In the genomic region with DNA sequence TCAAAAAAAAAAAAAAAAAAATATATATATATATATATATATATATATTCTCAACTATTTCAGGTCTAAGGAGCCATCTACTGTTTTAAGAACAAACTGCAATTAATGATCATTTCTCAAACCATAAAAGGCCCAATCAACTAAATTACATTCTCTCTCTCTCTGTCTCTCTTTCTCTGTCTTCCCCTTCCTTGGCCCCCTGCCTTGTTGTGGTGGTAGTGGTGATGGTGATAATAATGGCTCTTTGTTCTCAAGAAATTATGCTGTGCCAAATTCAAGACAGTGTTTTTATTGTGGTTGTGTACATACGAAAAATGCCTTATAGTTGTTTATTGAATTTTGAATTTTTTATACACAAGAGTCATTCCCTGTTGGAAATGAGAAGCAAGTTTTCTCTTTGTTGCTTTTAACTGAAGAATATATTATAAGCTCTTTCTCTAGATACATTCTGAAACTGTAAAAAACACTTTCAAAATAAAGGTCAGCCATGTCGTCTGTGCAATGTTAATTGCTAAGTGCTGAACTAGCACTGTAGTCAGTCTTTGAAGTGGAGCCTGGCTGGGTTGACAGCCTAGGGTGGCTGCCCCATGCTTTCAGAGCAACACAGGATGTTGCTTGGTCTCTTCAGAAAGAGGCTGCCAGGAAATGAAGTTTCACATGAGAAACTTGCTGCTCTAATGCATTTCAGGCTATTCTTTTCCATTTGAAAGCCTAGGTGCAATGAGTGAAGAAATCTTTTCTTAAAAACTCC, we compare ENCODE assay signal across 8 cellular contexts.
DNase-seq lines count a peak whose midpoint lies in the region; ATAC-seq and TF ChIP-seq lines count a peak whose summit lies in the region.

No MANE protein-coding gene starts in this region.

- H3K4me1 ChIP-seq in left ventricle myocardium inferior: no peaks in the 10 kb centered on the region
- no peaks in the 10 kb centered on the region for H3K4me1 ChIP-seq in SJCRH30

- H3K4me3 ChIP-seq in left ventricle myocardium inferior (no peak overlapping the region), SJCRH30 (no peak overlapping the region)

- H3K9me3 Mint-ChIP-seq in activated T-cell treated with anti-CD3 and anti-CD28 coated beads, Interleukin-2, amount 50 U/mL, for 24 hours: peaks cover 7% of the 10 kb centered on the region
- H3K9me3 Mint-ChIP-seq in natural killer cell: peaks cover 4 to 6% of the 10 kb centered on the region in 2 donors

- peak; percentile 87 for DNase-seq in Ammon's horn (ENCODE audit: low spot score)
- peak; percentile 54 for DNase-seq in activated T-cell treated with anti-CD3 and anti-CD28 coated beads, Interleukin-2, amount 50 U/mL, for 24 hours
- peak; percentile 27 for DNase-seq in natural killer cell
- no peak for DNase-seq in left ventricle myocardium inferior
- no peak for DNase-seq in SJCRH30

- peak overlapping the region; percentile 18 for H3K4me3 Mint-ChIP-seq in activated T-cell treated with anti-CD3 and anti-CD28 coated beads, Interleukin-2, amount 50 U/mL, for 24 hours
- peak overlapping the region; percentile 58 for H3K4me3 Mint-ChIP-seq in natural killer cell

- H3K27me3 Mint-ChIP-seq in activated T-cell treated with anti-CD3 and anti-CD28 coated beads, Interleukin-2, amount 50 U/mL, for 24 hours: no peaks in the 10 kb centered on the region
- no peaks in the 10 kb centered on the region for H3K27me3 Mint-ChIP-seq in natural killer cell (ENCODE audit: low read depth in 2 of 2)

- H3K9me3 ChIP-seq in left ventricle myocardium inferior (replicated peaks) (peaks cover 26% of the 10 kb centered on the region), SJCRH30 (replicated peaks) (no peaks in the 10 kb centered on the region)

- H3K4me1 Mint-ChIP-seq in activated T-cell treated with anti-CD3 and anti-CD28 coated beads, Interleukin-2, amount 50 U/mL, for 24 hours (ENCODE audit: low read depth): peaks cover 63% of the 10 kb centered on the region
- peaks cover 31 to 47% of the 10 kb centered on the region in 2 donors for H3K4me1 Mint-ChIP-seq in natural killer cell

- no peak for TF ChIP-seq CTCF in natural killer cell (IDR thresholded peaks at IDR 0.05)
- no peak for TF ChIP-seq CTCF in left ventricle myocardium inferior (IDR thresholded peaks at IDR 0.05; ENCODE audit: borderline replicate concordance)

- H3K36me3 ChIP-seq in left ventricle myocardium inferior (no peaks in the 10 kb centered on the region), SJCRH30 (no peaks in the 10 kb centered on the region)

- H3K36me3 Mint-ChIP-seq in activated T-cell treated with anti-CD3 and anti-CD28 coated beads, Interleukin-2, amount 50 U/mL, for 24 hours (ENCODE audit: low read depth): peaks cover 6% of the 10 kb centered on the region
- H3K36me3 Mint-ChIP-seq in natural killer cell: no peaks in the 10 kb centered on the region

- H3K27me3 ChIP-seq in left ventricle myocardium inferior (ENCODE audit: low read depth) (no peaks in the 10 kb centered on the region), SJCRH30 (no peaks in the 10 kb centered on the region)

- ATAC-seq in GM19397 (IDR thresholded peaks at IDR 0.05; ENCODE audit: unreplicated experiment) (peak; percentile 97), HG03460 (IDR thresholded peaks at IDR 0.05; ENCODE audit: unreplicated experiment) (peak; percentile 96), natural killer cell (peak; percentile 95 to 99 (median 97)), esophagus mucosa (no peak)

- peak overlapping the region; percentile 93 for H3K27ac Mint-ChIP-seq in activated T-cell treated with anti-CD3 and anti-CD28 coated beads, Interleukin-2, amount 50 U/mL, for 24 hours
- H3K27ac Mint-ChIP-seq in natural killer cell: peak overlapping the region; percentile 89 to 91

- H3K27ac ChIP-seq in left ventricle myocardium inferior (replicated peaks): no peak overlapping the region
- no peak overlapping the region for H3K27ac ChIP-seq in SJCRH30

- intact Hi-C loops in natural killer cell (cut with micrococcal nuclease) (no loop called here), left ventricle myocardium inferior (cut with micrococcal nuclease) (no loop called here)

Comparison
In these comparisons a context has a peak if more than half of its experiments do, and no peak if none do; other contexts are left out.
1. DNase-seq: peak in Ammon's horn (single experiment), activated T-cell treated with anti-CD3 and anti-CD28 coated beads, Interleukin-2, amount 50 U/mL, for 24 hours (single experiment) and natural killer cell (single experiment); none in left ventricle myocardium inferior (single experiment) and SJCRH30 (0 of 2).